Comparison of ENCODE assay signal across 8 cellular contexts in the genomic region with DNA sequence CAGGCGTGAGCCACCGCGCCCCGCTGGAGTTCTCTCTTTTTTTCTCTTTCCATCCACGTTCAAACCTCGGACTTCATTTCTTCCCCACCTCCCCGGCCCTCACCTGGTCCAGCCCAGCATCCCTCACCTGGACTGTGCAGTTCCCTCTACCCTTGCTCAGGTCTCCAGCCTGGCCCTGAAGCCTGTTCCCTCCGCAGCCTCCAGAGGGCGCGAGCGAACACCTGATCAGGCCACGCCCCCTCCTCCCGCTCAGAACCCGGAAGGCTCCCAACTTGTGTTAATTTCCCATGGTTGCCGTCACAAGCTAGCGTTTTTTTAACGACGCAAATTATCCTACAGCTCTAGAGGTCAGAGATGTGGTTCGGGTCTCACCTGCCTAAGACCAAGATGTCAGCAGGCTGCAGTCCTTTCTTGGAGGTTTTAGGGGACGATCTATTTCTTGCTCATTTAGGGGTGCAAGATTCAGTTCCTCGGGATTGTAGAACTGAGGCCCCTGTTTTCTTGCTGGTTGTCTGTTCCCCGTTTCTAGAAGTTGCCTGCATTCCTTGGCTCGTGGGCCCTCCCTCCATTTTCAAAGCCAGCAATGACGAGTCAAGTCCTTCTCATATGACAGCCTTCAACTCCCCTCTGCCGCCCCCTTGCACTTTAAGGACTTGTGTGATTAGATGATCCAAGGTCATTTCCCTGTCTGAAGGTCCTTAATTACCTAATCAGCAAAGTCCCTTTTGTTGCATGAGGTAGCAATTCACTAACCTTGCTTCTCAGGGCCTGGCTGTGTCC. TPM values are rescaled to one million over a fixed set of nuclear protein-coding genes. Genes with fewer than 3 reads are reported as not detected.
DNase-seq lines count a peak whose midpoint lies in the region; ATAC-seq and TF ChIP-seq lines count a peak whose summit lies in the region.
"Not testable (repeated sequence)": the region's sequence is repeated elsewhere in the genome, so short reads cannot be mapped to it uniquely, and the experiment has no call there.

No MANE protein-coding gene starts in this region.

- intact Hi-C loops in sigmoid colon (cut with DNase I), result loop anchor here (10.0 kb wide), 1 partner anchor 68 kb away; no protein-coding TSS in a partner anchor

- not testable (repeated sequence) for H3K4me1 ChIP-seq in sigmoid colon; subcutaneous abdominal adipose tissue (ENCODE audit: control insufficient read depth in 5 of 5, insufficient read depth in 5 of 5, low read length in 5 of 5)

- ATAC-seq in HG03280 (IDR thresholded peaks at IDR 0.05; ENCODE audit: unreplicated experiment) (peak; percentile 89), T-cell (replicated peaks in 1 of 4) (peak; percentile 94 to 97 (median 96))

- WGBS in sigmoid colon, 2 donors, result 34 to 46% methylated on average over 20 to 25 of the region's 25 CpGs

- not testable (repeated sequence) for H3K36me3 ChIP-seq in sigmoid colon; subcutaneous abdominal adipose tissue (ENCODE audit: control insufficient read depth in 5 of 5, insufficient read depth in 5 of 5, low read length in 5 of 5)

- H3K4me3 Mint-ChIP-seq in T-cell, result peak overlapping the region; percentile 13 to 55 (median 41)
- H3K4me3 Mint-ChIP-seq in chondrocyte (ENCODE audit: unreplicated experiment), result not testable (repeated sequence)

- not testable (repeated sequence) for H3K27me3 ChIP-seq in sigmoid colon; subcutaneous abdominal adipose tissue (ENCODE audit: control insufficient read depth in 5 of 5, insufficient read depth in 4 of 5, low read length in 5 of 5)

- H3K9me3 ChIP-seq in sigmoid colon; subcutaneous abdominal adipose tissue (ENCODE audit: control insufficient read depth in 5 of 5, low read length in 5 of 5): not testable (repeated sequence)

- peaks cover 8 to 12% (median 9%) of the 10 kb centered on the region in 3 donors for H3K4me1 Mint-ChIP-seq in T-cell
- H3K4me1 Mint-ChIP-seq in chondrocyte (ENCODE audit: low read depth), result peaks cover 12% of the 10 kb centered on the region

- peak; percentile 22 for TF ChIP-seq CTCF in GM12864 (IDR thresholded peaks at IDR 0.05; ENCODE audit: low read depth, low read length, missing control alignments)
- TF ChIP-seq CTCF in chondrocyte (IDR thresholded peaks at IDR 0.05), result peak; percentile 57
- TF ChIP-seq CTCF in sigmoid colon (IDR thresholded peaks at IDR 0.05), result peak in 1 of 4 experiments; percentile 45

- H3K36me3 Mint-ChIP-seq in T-cell; chondrocyte (ENCODE audit: low read depth): not testable (repeated sequence)

- DNase-seq in GM12864 (ENCODE audit: low read depth); chondrocyte (ENCODE audit: low spot score): not testable (repeated sequence)
- DNase-seq in T-cell (peak; percentile 28 to 70 (median 52)), iris pigment epithelial cell (ENCODE audit: low read depth) (peak; percentile 18), sigmoid colon (peak; percentile 72)
- peak; percentile 67 for DNase-seq in activated T-cell treated with anti-CD3 and anti-CD28 coated beads, Interleukin-2, amount 50 U/mL, for 1 hour

- H3K27me3 Mint-ChIP-seq in T-cell; chondrocyte (ENCODE audit: low read depth): not testable (repeated sequence)

- TF ChIP-seq EP300 in sigmoid colon (IDR thresholded peaks at IDR 0.05), result not testable (repeated sequence)

- H3K4me3 ChIP-seq in GM12864 (ENCODE audit: low read depth, low read length), result not testable (repeated sequence)
- H3K4me3 ChIP-seq in sigmoid colon (peak overlapping the region in 1 of 4 donors; percentile 25), subcutaneous abdominal adipose tissue (ENCODE audit: low read depth in 1 of 5, low read length in 5 of 5) (peak overlapping the region in 4 of 5 donors; percentile 15 to 41 (median 30))

- not testable (repeated sequence) for H3K27ac ChIP-seq in sigmoid colon; subcutaneous abdominal adipose tissue (ENCODE audit: low read depth, low read length)

- POLR2A ChIA-PET in T-cell (lab: Charles Lee), result not testable (repeated sequence)

- H3K9ac ChIP-seq in subcutaneous abdominal adipose tissue (ENCODE audit: low read length in 5 of 5), result not testable (repeated sequence)

- H3K9me3 Mint-ChIP-seq in T-cell; chondrocyte (ENCODE audit: low read depth): not testable (repeated sequence)

- not testable (repeated sequence) for TF ChIP-seq POLR2A in sigmoid colon (IDR thresholded peaks at IDR 0.05)

- H3K27ac Mint-ChIP-seq in T-cell, result peak overlapping the region; percentile 65 to 73
- not testable (repeated sequence) for H3K27ac Mint-ChIP-seq in chondrocyte (ENCODE audit: unreplicated experiment)

- CTCF ChIA-PET in T-cell (lab: Charles Lee), result not testable (repeated sequence)

RNA-seq across cellular contexts. Expression of a gene that starts 59.9 kb away (rescaled TPM):
- total RNA-seq in T-cell (10 to 100 TPM; 43.3 to 71.1 (median 54.9) TPM), chondrocyte (12.0 to 14.1 TPM (median 12.5 TPM) in 3 replicates), sigmoid colon (10 to 100 TPM; 14.0 to 44.9 (median 17.6) TPM)
- 10 to 100 TPM in 1 of 3 donors, 1 to 10 TPM in 2; 4.2 to 10.8 (median 6.2) TPM for polyA plus RNA-seq in sigmoid colon
